19 cellular contexts compared by ENCODE assay signal in the genomic region with DNA sequence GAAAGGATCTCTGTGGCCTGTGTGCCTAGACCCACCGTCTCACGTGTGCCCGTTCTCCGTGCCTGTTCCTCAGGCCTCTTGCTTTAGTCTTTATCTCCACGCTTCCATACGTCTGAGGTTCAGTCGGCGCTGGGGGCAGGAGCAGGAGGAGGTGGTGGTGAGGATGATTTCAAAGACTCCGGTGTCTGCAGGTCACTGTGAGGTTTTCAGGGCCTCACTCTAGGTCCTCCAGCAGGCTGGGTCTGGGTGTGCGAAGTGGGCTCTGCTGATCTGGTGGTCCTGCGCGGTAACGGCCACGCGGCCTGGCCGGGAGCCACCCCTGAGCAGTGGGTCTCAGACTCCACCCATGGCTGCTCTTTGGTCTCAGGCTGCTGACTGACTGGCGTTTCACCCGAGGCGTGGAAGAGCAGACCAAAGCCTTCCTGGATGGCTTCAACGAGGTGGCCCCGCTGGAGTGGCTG. TPM values are rescaled to one million over a fixed set of nuclear protein-coding genes. Genes with fewer than 3 reads are reported as not detected.
DNase-seq lines count a peak whose midpoint lies in the region; ATAC-seq and TF ChIP-seq lines count a peak whose summit lies in the region.
"Had no signal": no experiment of that assay in that cellular context is flagged by ENCODE, and none has a peak within 500 bp of the region (broad histone marks: within the 10 kb centered on the region; RNA-seq: fewer than 3 reads in every experiment).

No MANE protein-coding gene starts in this region.

- H3K27ac ChIP-seq in BLaER1 (peak overlapping the region; percentile 62; the same call in 1 of the 2 replicates), dorsolateral prefrontal cortex (peak overlapping the region in 35 of 59 donors; percentile 1 to 77 (median 38)), neuronal stem cell (replicated peaks; ENCODE audit: low read length) (no peak overlapping the region), testis (no peak overlapping the region)
- H3K27ac ChIP-seq: PC-9, SJCRH30 had no signal

- no peak overlapping the region for H3K23ac ChIP-seq in neuronal stem cell (ENCODE audit: low read depth, low read length, poor library complexity)

- H3K9me3 ChIP-seq in BLaER1 (no peaks in the 10 kb centered on the region), neuronal stem cell (replicated peaks in 1 of 2; ENCODE audit: control insufficient read depth in 2 of 2, insufficient read depth in 1 of 2, low read depth in 1 of 2, low read length in 2 of 2) (no peaks in the 10 kb centered on the region), testis (no peaks in the 10 kb centered on the region)
- H3K9me3 ChIP-seq: BE2C, HAP-1, SJCRH30 had no signal

- H3K18ac ChIP-seq in neuronal stem cell (ENCODE audit: low read length): no peak overlapping the region

- H4K20me1 ChIP-seq in BLaER1: no peaks in the 10 kb centered on the region

- H3K4me1 ChIP-seq in BLaER1: peaks cover 67% of the 10 kb centered on the region
- peaks cover 9% of the 10 kb centered on the region in 2 donors for H3K4me1 ChIP-seq in neuronal stem cell (ENCODE audit: control insufficient read depth in 2 of 2, insufficient read depth in 1 of 2, low read depth in 1 of 2, low read length in 2 of 2)
- no peaks in the 10 kb centered on the region for H3K4me1 ChIP-seq in testis
- H3K4me1 ChIP-seq: HAP-1, SJCRH30 had no signal

- no peak overlapping the region for H3K4ac ChIP-seq in neuronal stem cell (ENCODE audit: low read length)

- ATAC-seq in GM21825 (IDR thresholded peaks at IDR 0.05; ENCODE audit: unreplicated experiment): no peak
- ATAC-seq: Right ventricle myocardium inferior had no signal

- H3K4me2 ChIP-seq in BLaER1: peak overlapping the region; percentile 69
- H3K4me2 ChIP-seq in neuronal stem cell (ENCODE audit: insufficient read depth, low read length, poor library complexity, severe bottlenecking): no peak overlapping the region
- H3K4me2 ChIP-seq: GM23338, PC-9 had no signal

- peaks cover 98% of the 10 kb centered on the region for H3K36me3 ChIP-seq in BLaER1
- H3K36me3 ChIP-seq in neuronal stem cell (replicated peaks in 1 of 2; ENCODE audit: control insufficient read depth in 2 of 2, insufficient read depth in 2 of 2, low read length in 2 of 2): peaks cover 32 to 79% of the 10 kb centered on the region in 2 donors
- peaks cover 3% of the 10 kb centered on the region for H3K36me3 ChIP-seq in testis (ENCODE audit: low read depth, missing control alignments)
- H3K36me3 ChIP-seq: SJCRH30 had no signal

- H3K27me3 ChIP-seq in BLaER1 (no peaks in the 10 kb centered on the region), dorsolateral prefrontal cortex (no peaks in the 10 kb centered on the region), neuronal stem cell (ENCODE audit: control insufficient read depth in 3 of 3, insufficient read depth in 3 of 3, low read depth in 1 of 3, low read length in 3 of 3) (no peaks in the 10 kb centered on the region), testis (no peaks in the 10 kb centered on the region)
- H3K27me3 ChIP-seq: BE2C, SJCRH30 had no signal

- H3K14ac ChIP-seq in neuronal stem cell (ENCODE audit: low read length): no peak overlapping the region

- H2BK5ac ChIP-seq in neuronal stem cell (ENCODE audit: low read length): no peak overlapping the region

- WGBS in neuronal stem cell (ENCODE audit: extremely low coverage in 2 of 2, insufficient read length in 2 of 2, insufficient replicate concordance in 1 of 2), 2 donors: no CpG with 5 or more reads among the region's 21 CpGs
- WGBS in testis, 2 donors: 95 to 96% methylated on average over 16 to 17 of the region's 21 CpGs

- TF ChIP-seq CTCF in dorsolateral prefrontal cortex (IDR thresholded peaks at IDR 0.05 in 54 of 56, conservative IDR thresholded peaks at IDR 0.05 in 2 of 56; ENCODE audit: low read depth in 1 of 56, partially characterized antibody in 56 of 56) (no peak), testis (IDR thresholded peaks at IDR 0.05) (no peak)

- H3K9ac ChIP-seq in BLaER1 (no peak overlapping the region), neuronal stem cell (ENCODE audit: low read depth, low read length, poor library complexity) (no peak overlapping the region)

- H2BK12ac ChIP-seq in neuronal stem cell (ENCODE audit: low read length): no peak overlapping the region

- H4K8ac ChIP-seq in neuronal stem cell (ENCODE audit: low read depth, low read length): no peak overlapping the region

- no peak for DNase-seq in dorsolateral prefrontal cortex
- DNase-seq in neuronal stem cell (ENCODE audit: low spot score): no peak
- peak; percentile 4 for DNase-seq in testis
- no peak for DNase-seq in hippocampal formation (lab: John Stamatoyannopoulos, UW)
- no peak for DNase-seq in NCI-H345 (lab: John Stamatoyannopoulos, UW)
- DNase-seq: ACHN, BE2C, Calu3, KBM-7, MM.1S, NCI-H2029, NCI-H446 treated with DMSO at 0.1 percent for 48 hours, PC-9, SJCRH30 had no signal

- H2AK5ac ChIP-seq in neuronal stem cell (ENCODE audit: low read depth, low read length): no peak overlapping the region

- H2AFZ ChIP-seq in neuronal stem cell (ENCODE audit: low read length): no peak overlapping the region
- H2AFZ ChIP-seq: GM23338, PC-9 had no signal

- H3K4me3 ChIP-seq in BLaER1: no peak overlapping the region
- no peak overlapping the region for H3K4me3 ChIP-seq in dorsolateral prefrontal cortex
- no peak overlapping the region for H3K4me3 ChIP-seq in neuronal stem cell (ENCODE audit: low read length in 2 of 2)
- H3K4me3 ChIP-seq in testis: no peak overlapping the region
- H3K4me3 ChIP-seq: GM23338, HAP-1, PC-9, SJCRH30 had no signal

- H2BK120ac ChIP-seq in neuronal stem cell (ENCODE audit: low read depth, low read length): peak overlapping the region; percentile 72

- H4K91ac ChIP-seq in neuronal stem cell (ENCODE audit: low read depth, low read length, poor library complexity): no peak overlapping the region

- H2BK15ac ChIP-seq in neuronal stem cell (ENCODE audit: low read length): no peak overlapping the region

- no peaks in the 10 kb centered on the region for H3K79me1 ChIP-seq in neuronal stem cell (ENCODE audit: low read depth, low read length)

- TF ChIP-seq POLR2A in testis (IDR thresholded peaks at IDR 0.05): no peak

- intact Hi-C loops in dorsolateral prefrontal cortex (cut with DNase I) (loop anchor here in 1 of 2 donors (1.0 to 10.0 kb wide), 2 partner anchors 82 to 138 kb away; no protein-coding TSS in a partner anchor), testis (cut with DNase I; ENCODE audit: low total_unique reads) (loop anchor here (5.0 kb wide), 1 partner anchor 139 kb away; no protein-coding TSS in a partner anchor)

RNA-seq across cellular contexts. Expression of a gene that starts 14.4 kb away (rescaled TPM):
- 10 to 100 TPM in 5 of 120 experiments, 1 to 10 TPM in 108, under 1 TPM in 6, not detected in 1; 0.35 to 15.8 (median 3.8) TPM for total RNA-seq in dorsolateral prefrontal cortex
- polyA plus RNA-seq in neuronal stem cell (2013, experiment 1 of 2): 8.0 TPM
- polyA plus RNA-seq in neuronal stem cell (2013, experiment 2 of 2): 7.0 TPM
- total RNA-seq in testis: 10 to 100 TPM; 12.6 to 15.7 TPM
- 10.0 TPM for polyA plus RNA-seq in testis (ENCODE audit: insufficient read depth, low read depth, low replicate concordance)

Comparison
In these comparisons a context has a peak if more than half of its experiments do, and no peak if none do; other contexts are left out.
1. H3K27ac ChIP-seq: peak in BLaER1 (single experiment) and dorsolateral prefrontal cortex (35 of 59); none in neuronal stem cell (single experiment) and testis (0 of 2).